8 cellular contexts compared by ENCODE assay signal in genomic region chr22:29767289-29768051, GRCh38. TPM values are rescaled to one million over a fixed set of nuclear protein-coding genes. Genes with fewer than 3 reads are reported as not detected.
A peak's percentile ranks its signal among the peaks of the same experiment; 100 is the strongest.
DNase-seq lines count a peak whose midpoint lies in the region; ATAC-seq and TF ChIP-seq lines count a peak whose summit lies in the region.

Gene UQCR10 (plus strand): TSS chr22:29767369. CDS start chr22:29767399, 30 bp downstream.

- peak; percentile 84 for DNase-seq in DMS53 (lab: John Stamatoyannopoulos, UW)
- DNase-seq in RPMI7951 (ENCODE audit: low read depth): peak; percentile 82
- peak; percentile 94 for DNase-seq in fibroblast of pulmonary artery (ENCODE audit: low read depth)
- peak; percentile 95 for DNase-seq in natural killer cell treated with Interleukin-12 subunit alpha and Interleukin-12 subunit beta and Interleukin-15 and Interleukin-18, amount 100 ng/mL, for 72 hours (ENCODE audit: low spot score)
- peak; percentile 90 for DNase-seq in stimulated activated naive CD4-positive, alpha-beta T cell treated with Interleukin-2 at 50 U/mL for 16 hours (lab: John Stamatoyannopoulos, UW)

- H4K20me1 ChIP-seq in KMS-11 (ENCODE audit: insufficient read depth): no peaks in the 10 kb centered on the region

- H3K4me1 ChIP-seq in KMS-11 (ENCODE audit: low read depth, poor library complexity, severe bottlenecking): peaks cover 13% of the 10 kb centered on the region

- peak within 1 kb of the TSS; percentile 77 for H2AFZ ChIP-seq in KMS-11 (ENCODE audit: low read depth)

- no peaks in the 10 kb centered on the region for H3K9me3 Mint-ChIP-seq in activated T-helper 17 cell treated with anti-CD3 and anti-CD28 coated beads, Interleukin-2, amount 50 U/mL, for 72 hours
- no peaks in the 10 kb centered on the region for H3K9me3 Mint-ChIP-seq in natural killer cell treated with Interleukin-12 subunit alpha and Interleukin-12 subunit beta and Interleukin-15 and Interleukin-18, amount 100 ng/mL, for 72 hours

- H3K79me2 ChIP-seq in KMS-11 (ENCODE audit: insufficient read depth, low read depth): peaks cover 22% of the 10 kb centered on the region; the same call in 1 of the 2 replicates

- peaks cover 20% of the 10 kb centered on the region for H3K4me1 Mint-ChIP-seq in activated T-helper 17 cell treated with anti-CD3 and anti-CD28 coated beads, Interleukin-2, amount 50 U/mL, for 72 hours
- peaks cover 22 to 32% of the 10 kb centered on the region in 2 donors for H3K4me1 Mint-ChIP-seq in natural killer cell treated with Interleukin-12 subunit alpha and Interleukin-12 subunit beta and Interleukin-15 and Interleukin-18, amount 100 ng/mL, for 72 hours (ENCODE audit: low read depth in 2 of 2)

- H3K27ac ChIP-seq in KMS-11: peak within 1 kb of the TSS; percentile 41

- peak; percentile 58 for ATAC-seq in GM21717 (IDR thresholded peaks at IDR 0.05; ENCODE audit: unreplicated experiment)
- ATAC-seq in activated T-helper 17 cell treated with anti-CD3 and anti-CD28 coated beads, Interleukin-2, amount 50 U/mL, for 72 hours (replicated peaks): peak; percentile 86
- ATAC-seq in natural killer cell treated with Interleukin-12 subunit alpha and Interleukin-12 subunit beta and Interleukin-15 and Interleukin-18, amount 100 ng/mL, for 72 hours: peak; percentile 89 to 91

- H3K4me3 Mint-ChIP-seq in activated T-helper 17 cell treated with anti-CD3 and anti-CD28 coated beads, Interleukin-2, amount 50 U/mL, for 72 hours: peak within 1 kb of the TSS; percentile 100
- peak within 1 kb of the TSS; percentile 97 for H3K4me3 Mint-ChIP-seq in natural killer cell treated with Interleukin-12 subunit alpha and Interleukin-12 subunit beta and Interleukin-15 and Interleukin-18, amount 100 ng/mL, for 72 hours

- no peak for TF ChIP-seq CTCF in KMS-11 (conservative IDR thresholded peaks at IDR 0.05; ENCODE audit: low read depth, low read length)
- TF ChIP-seq CTCF in fibroblast of pulmonary artery (IDR thresholded peaks at IDR 0.05; ENCODE audit: low read length, missing control alignments): no peak

- H3K36me3 ChIP-seq in KMS-11 (ENCODE audit: insufficient read depth): peaks cover 7% of the 10 kb centered on the region; the same call in 1 of the 2 replicates

- no peaks in the 10 kb centered on the region for H3K27me3 Mint-ChIP-seq in activated T-helper 17 cell treated with anti-CD3 and anti-CD28 coated beads, Interleukin-2, amount 50 U/mL, for 72 hours
- no peaks in the 10 kb centered on the region for H3K27me3 Mint-ChIP-seq in natural killer cell treated with Interleukin-12 subunit alpha and Interleukin-12 subunit beta and Interleukin-15 and Interleukin-18, amount 100 ng/mL, for 72 hours

- peak within 1 kb of the TSS; percentile 100 for H3K27ac Mint-ChIP-seq in activated T-helper 17 cell treated with anti-CD3 and anti-CD28 coated beads, Interleukin-2, amount 50 U/mL, for 72 hours
- peak within 1 kb of the TSS; percentile 99 for H3K27ac Mint-ChIP-seq in natural killer cell treated with Interleukin-12 subunit alpha and Interleukin-12 subunit beta and Interleukin-15 and Interleukin-18, amount 100 ng/mL, for 72 hours

- H3K4me2 ChIP-seq in KMS-11: peak within 1 kb of the TSS; percentile 76

- peaks cover 42% of the 10 kb centered on the region for H3K36me3 Mint-ChIP-seq in activated T-helper 17 cell treated with anti-CD3 and anti-CD28 coated beads, Interleukin-2, amount 50 U/mL, for 72 hours (ENCODE audit: low read depth)
- peaks cover 4% of the 10 kb centered on the region for H3K36me3 Mint-ChIP-seq in natural killer cell treated with Interleukin-12 subunit alpha and Interleukin-12 subunit beta and Interleukin-15 and Interleukin-18, amount 100 ng/mL, for 72 hours

- H3K4me3 ChIP-seq in KMS-11 (IDR thresholded peaks at IDR 0.05; ENCODE audit: insufficient read depth, low read depth, low read length) (no peak within 1 kb of the TSS), fibroblast of pulmonary artery (replicated peaks; ENCODE audit: low read depth, low read length) (peak within 1 kb of the TSS; percentile 100)

- H3K9ac ChIP-seq in KMS-11: peak within 1 kb of the TSS; percentile 77

- no peaks in the 10 kb centered on the region for H3K27me3 ChIP-seq in KMS-11 (ENCODE audit: insufficient read depth, low read depth)

RNA-seq across cellular contexts. Expression of gene UQCR10, which starts in this region (rescaled TPM):
- 120 and 150 TPM in 2 replicates for total RNA-seq in RPMI7951 (2014; rRNA removed; shearing (Covaris generic))
- 100 to 1,000 TPM in 1 of 2 donors, 10 to 100 TPM in 1; 62.8 to 106 TPM for total RNA-seq in activated T-helper 17 cell treated with anti-CD3 and anti-CD28 coated beads, Interleukin-2, amount 50 U/mL, for 72 hours
- total RNA-seq in natural killer cell treated with Interleukin-12 subunit alpha and Interleukin-12 subunit beta and Interleukin-15 and Interleukin-18, amount 100 ng/mL, for 72 hours: 10 to 100 TPM; 59.1 to 86.2 TPM
